Comparison of ENCODE assay signal across 17 cellular contexts in the genomic region with DNA sequence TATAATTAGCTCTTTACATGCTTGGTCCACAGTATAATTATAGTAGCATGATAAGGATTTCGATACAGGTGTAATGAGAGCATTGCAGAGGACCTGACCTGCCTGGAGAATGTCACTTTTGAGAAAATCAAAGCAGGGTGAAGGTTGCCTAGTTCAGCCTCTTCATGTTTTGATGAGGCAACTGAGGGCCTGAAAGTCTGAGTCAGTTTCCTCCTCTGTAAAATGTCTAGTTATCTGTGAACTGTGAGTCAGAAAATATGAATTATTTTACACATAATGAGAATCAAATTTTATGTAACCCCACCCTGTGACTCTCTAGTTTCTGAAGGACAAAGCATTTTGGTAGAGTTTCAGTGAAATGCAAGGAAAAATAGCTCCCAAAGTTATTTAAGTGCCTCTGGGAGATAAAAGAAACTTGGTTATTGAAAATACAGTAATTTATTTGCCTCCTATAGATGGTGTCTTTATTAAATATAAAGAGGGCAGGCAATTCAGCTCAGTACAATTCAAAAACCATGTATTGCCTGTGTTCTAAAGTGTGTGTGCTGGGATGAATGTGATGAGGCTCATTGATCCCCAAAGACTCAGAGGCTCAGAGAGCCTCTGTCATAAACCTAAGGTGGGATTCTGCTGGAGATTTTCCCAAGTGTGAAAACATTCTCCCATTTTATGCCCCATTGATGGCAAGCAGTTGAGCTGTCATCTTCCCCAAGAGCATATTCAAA. TPM values are rescaled to one million over a fixed set of nuclear protein-coding genes. Genes with fewer than 3 reads are reported as not detected.
DNase-seq lines count a peak whose midpoint lies in the region; ATAC-seq and TF ChIP-seq lines count a peak whose summit lies in the region.
"Had no signal": no experiment of that assay in that cellular context is flagged by ENCODE, and none has a peak within 500 bp of the region (broad histone marks: within the 10 kb centered on the region; RNA-seq: fewer than 3 reads in every experiment).

No MANE protein-coding gene starts in this region.

- TF ChIP-seq CTCF in brain microvascular endothelial cell (IDR thresholded peaks at IDR 0.05; ENCODE audit: low read depth, low read length, missing control alignments) = no peak
- TF ChIP-seq CTCF in gastroesophageal sphincter (IDR thresholded peaks at IDR 0.05) = no peak

- intact Hi-C loops in Right ventricle myocardium inferior (cut with DNase I) = no loop called here

- H3K4me3 Mint-ChIP-seq in activated T-cell treated with anti-CD3 and anti-CD28 coated beads, Interleukin-2, amount 50 U/mL, for 72 hours = peak overlapping the region in 1 of 2 donors; percentile 40
- H3K4me3 Mint-ChIP-seq: activated B cell treated with CpG ODN at 0.5 μM for 24 hours had no signal

- DNase-seq in activated T-cell treated with anti-CD3 and anti-CD28 coated beads, Interleukin-2, amount 50 U/mL, for 72 hours = peak; percentile 17 to 34
- DNase-seq in activated T-cell treated with anti-CD3 and anti-CD28 coated beads, Interleukin-2, amount 50 U/mL, for 48 hours = no peak
- DNase-seq in HPDE6-E6E7 (ENCODE audit: extremely low spot score) (peak; percentile 28), brain microvascular endothelial cell (peak; percentile 51), putamen (ENCODE audit: low spot score) (peak; percentile 58), NCI-H510A treated with DMSO at 0.1 percent for 48 hours (lab: John Stamatoyannopoulos, UW) (no peak), Right ventricle myocardium inferior (ENCODE audit: missing footprints) (no peak)
- DNase-seq: activated B cell treated with CpG ODN at 0.5 μM for 24 hours; central memory CD4-positive, alpha-beta T cell; effector memory CD4-positive, alpha-beta T cell; mucosa of descending colon; NCI-H345; retina; SHP77 had no signal

- no peaks in the 10 kb centered on the region for H3K36me3 ChIP-seq in brain microvascular endothelial cell (replicated peaks)
- H3K36me3 ChIP-seq in gastroesophageal sphincter = no peaks in the 10 kb centered on the region

- H3K4me3 ChIP-seq in brain microvascular endothelial cell (ENCODE audit: low read depth, low read length) (no peak overlapping the region), gastroesophageal sphincter (no peak overlapping the region)
- H3K4me3 ChIP-seq: mucosa of descending colon had no signal

- H3K27me3 ChIP-seq in brain microvascular endothelial cell (replicated peaks) = peaks cover 7% of the 10 kb centered on the region
- H3K27me3 ChIP-seq in gastroesophageal sphincter = no peaks in the 10 kb centered on the region

- no peak for TF ChIP-seq POLR2A in gastroesophageal sphincter (IDR thresholded peaks at IDR 0.05)

- 42% methylated on average over 1 of the region's 1 CpG; no CpG with 5 or more reads in 1 of the 2 donors for WGBS in gastroesophageal sphincter (ENCODE audit: low coverage in 1 of 2), 2 donors

- ATAC-seq in activated T-cell treated with anti-CD3 and anti-CD28 coated beads, Interleukin-2, amount 50 U/mL, for 72 hours (replicated peaks in 1 of 2) = peak; percentile 97 to 98
- ATAC-seq in gastroesophageal sphincter (no peak), Right ventricle myocardium inferior (no peak)
- ATAC-seq: mucosa of descending colon had no signal

- H3K4me1 ChIP-seq in gastroesophageal sphincter = no peaks in the 10 kb centered on the region

- no peaks in the 10 kb centered on the region for H3K36me3 Mint-ChIP-seq in activated T-cell treated with anti-CD3 and anti-CD28 coated beads, Interleukin-2, amount 50 U/mL, for 72 hours (ENCODE audit: insufficient read depth in 2 of 2)

- peak overlapping the region; percentile 28 for H3K27ac ChIP-seq in brain microvascular endothelial cell
- H3K27ac ChIP-seq in gastroesophageal sphincter = no peak overlapping the region

- no peaks in the 10 kb centered on the region for H3K9me3 ChIP-seq in gastroesophageal sphincter
- H3K9me3 ChIP-seq: mucosa of descending colon had no signal

- no peak for TF ChIP-seq EP300 in gastroesophageal sphincter (IDR thresholded peaks at IDR 0.05)

- peaks cover 72% of the 10 kb centered on the region for H3K27me3 Mint-ChIP-seq in activated T-cell treated with anti-CD3 and anti-CD28 coated beads, Interleukin-2, amount 50 U/mL, for 72 hours (ENCODE audit: low read depth)

- in situ Hi-C loops in brain microvascular endothelial cell (cut with HindIII; ENCODE audit: low pct_ligation_motif_present, low sequenced_read_pairs) = no loop called here

- H3K4me1 Mint-ChIP-seq in activated T-cell treated with anti-CD3 and anti-CD28 coated beads, Interleukin-2, amount 50 U/mL, for 72 hours (ENCODE audit: low read depth) = peaks cover 15% of the 10 kb centered on the region
- H3K4me1 Mint-ChIP-seq: activated B cell treated with CpG ODN at 0.5 μM for 24 hours had no signal

- H3K27ac Mint-ChIP-seq in activated T-cell treated with anti-CD3 and anti-CD28 coated beads, Interleukin-2, amount 50 U/mL, for 72 hours = peak overlapping the region; percentile 6
- H3K27ac Mint-ChIP-seq: activated B cell treated with CpG ODN at 0.5 μM for 24 hours had no signal

- no peaks in the 10 kb centered on the region for H3K9me3 Mint-ChIP-seq in activated T-cell treated with anti-CD3 and anti-CD28 coated beads, Interleukin-2, amount 50 U/mL, for 72 hours
- H3K9me3 Mint-ChIP-seq: activated B cell treated with CpG ODN at 0.5 μM for 24 hours had no signal

RNA-seq across cellular contexts. Expression of a gene that starts 37.3 kb away (rescaled TPM):
- 10 to 100 TPM; 16.4 to 27.0 TPM for total RNA-seq in activated T-cell treated with anti-CD3 and anti-CD28 coated beads, Interleukin-2, amount 50 U/mL, for 72 hours
- 1 to 10 TPM; 4.4 to 6.7 (median 5.4) TPM for total RNA-seq in gastroesophageal sphincter
- 3.8 TPM for total RNA-seq in Right ventricle myocardium inferior

RNA-seq across cellular contexts. Expression of a gene that starts 40.8 kb away (rescaled TPM):
- total RNA-seq in activated T-cell treated with anti-CD3 and anti-CD28 coated beads, Interleukin-2, amount 50 U/mL, for 72 hours = not detected
- total RNA-seq in gastroesophageal sphincter (not detected), Right ventricle myocardium inferior (not detected)
- total RNA-seq: activated B cell treated with CpG ODN at 0.5 μM for 24 hours; M059J; T-helper 1 cell treated with Interleukin-12 subunit alpha and Interleukin-12 subunit beta and Interleukin-4 antibody, amounts not matched to agents 30 ng/mL and 1 ng/mL, for 36 hours had no signal

RNA-seq across cellular contexts. Expression of a gene that starts 46.7 kb away (rescaled TPM):
- total RNA-seq in activated T-cell treated with anti-CD3 and anti-CD28 coated beads, Interleukin-2, amount 50 U/mL, for 72 hours = 10 to 100 TPM; 23.4 to 25.7 TPM
- total RNA-seq in gastroesophageal sphincter (10 to 100 TPM; 17.4 to 26.6 (median 23.7) TPM), Right ventricle myocardium inferior (15.5 TPM)

Comparison
In these comparisons a context has a peak if more than half of its experiments do, and no peak if none do; other contexts are left out.
1. DNase-seq: peak in activated T-cell treated with anti-CD3 and anti-CD28 coated beads, Interleukin-2, amount 50 U/mL, for 72 hours (2 of 2), HPDE6-E6E7 (single experiment), brain microvascular endothelial cell (single experiment) and putamen (single experiment); none in activated T-cell treated with anti-CD3 and anti-CD28 coated beads, Interleukin-2, amount 50 U/mL, for 48 hours (0 of 2), NCI-H510A treated with DMSO at 0.1 percent for 48 hours (single experiment) and Right ventricle myocardium inferior (single experiment).
2. ATAC-seq: peak in activated T-cell treated with anti-CD3 and anti-CD28 coated beads, Interleukin-2, amount 50 U/mL, for 72 hours (2 of 2); none in gastroesophageal sphincter (single experiment) and Right ventricle myocardium inferior (single experiment).